ENCODE assay signal across 13 cellular contexts in genomic region chr4:78735697-78736096, GRCh38. TPM values are rescaled to one million over a fixed set of nuclear protein-coding genes. Genes with fewer than 3 reads are reported as not detected.
DNase-seq lines count a peak whose midpoint lies in the region; ATAC-seq, FAIRE-seq and TF ChIP-seq lines count a peak whose summit lies in the region.
"Had no signal": no experiment of that assay in that cellular context is flagged by ENCODE, and none has a peak within 500 bp of the region (broad histone marks: within the 10 kb centered on the region; RNA-seq: fewer than 3 reads in every experiment).

No MANE protein-coding gene starts in this region.

- no peaks in the 10 kb centered on the region for H3F3A ChIP-seq in MM.1S (ENCODE audit: insufficient read depth, low read length)

- DNase-seq in MM.1S (peak; percentile 22), NCI-H1930 (lab: John Stamatoyannopoulos, UW) (no peak), KG1 (lab: John Stamatoyannopoulos, UW) (no peak), mucosa of gallbladder (ENCODE audit: low spot score) (no peak), frontal cortex (ENCODE audit: low spot score in 2 of 2) (no peak)
- DNase-seq: activated CD8-positive, alpha-beta memory T cell treated with anti-CD3 and anti-CD28 coated beads, Interleukin-2, amount 10 ng/mL, durations not matched to agents 7 days and 5 days; colonic mucosa; RPMI8226; uterus had no signal

- H3K9me2 ChIP-seq in MM.1S (replicated peaks; ENCODE audit: insufficient read depth, low read length) = no peaks in the 10 kb centered on the region

- TF ChIP-seq CTCF in MM.1S (IDR thresholded peaks at IDR 0.05; ENCODE audit: low read length) = no peak

- H3K79me2 ChIP-seq in MM.1S (ENCODE audit: low read length) = no peaks in the 10 kb centered on the region
- H3K79me2 ChIP-seq: parathyroid adenoma had no signal

- no peak for FAIRE-seq in frontal cortex (lab: Jason Lieb, UNC)

- no peak overlapping the region for H3K9ac ChIP-seq in MM.1S (ENCODE audit: low read length)
- H3K9ac ChIP-seq: parathyroid adenoma had no signal

- ATAC-seq in GM18498 (IDR thresholded peaks at IDR 0.05; ENCODE audit: unreplicated experiment) = peak; percentile 63
- ATAC-seq in GM19455 (IDR thresholded peaks at IDR 0.05; ENCODE audit: unreplicated experiment) = peak; percentile 64
- peak; percentile 81 for ATAC-seq in HG02938 (IDR thresholded peaks at IDR 0.05; ENCODE audit: unreplicated experiment)
- ATAC-seq: activated CD8-positive, alpha-beta memory T cell treated with anti-CD3 and anti-CD28 coated beads, Interleukin-2, amount 10 ng/mL, durations not matched to agents 7 days and 5 days had no signal

- H3K27ac ChIP-seq in MM.1S (ENCODE audit: low read length) = no peak overlapping the region
- H3K27ac ChIP-seq: colonic mucosa, parathyroid adenoma, uterus had no signal

- no peaks in the 10 kb centered on the region for H4K20me1 ChIP-seq in MM.1S (ENCODE audit: insufficient read depth, low read length)

- no peaks in the 10 kb centered on the region for H3K36me3 ChIP-seq in MM.1S (replicated peaks; ENCODE audit: insufficient read depth, low read length)
- H3K36me3 ChIP-seq: colonic mucosa, uterus had no signal

- H3K4me1 ChIP-seq in MM.1S (ENCODE audit: low read length) = no peaks in the 10 kb centered on the region
- H3K4me1 ChIP-seq: colonic mucosa, parathyroid adenoma, uterus had no signal

- H3K9me3 ChIP-seq in MM.1S (replicated peaks; ENCODE audit: insufficient read depth, low read length) = no peaks in the 10 kb centered on the region
- H3K9me3 ChIP-seq: colonic mucosa, uterus had no signal

- no peak overlapping the region for H3K4me2 ChIP-seq in MM.1S (ENCODE audit: low read depth, low read length)

- H3K4me3 ChIP-seq in MM.1S (ENCODE audit: low read length) = no peak overlapping the region
- H3K4me3 ChIP-seq: colonic mucosa, uterus had no signal

- H3K27me3 ChIP-seq in MM.1S (replicated peaks; ENCODE audit: insufficient read depth, low read length) = no peaks in the 10 kb centered on the region
- H3K27me3 ChIP-seq: colonic mucosa, uterus had no signal

- no peak overlapping the region for H2AFZ ChIP-seq in MM.1S (ENCODE audit: low read length)
- H2AFZ ChIP-seq: parathyroid adenoma had no signal

RNA-seq across cellular contexts. Expression of gene BMP2K, which starts 40.5 kb away (rescaled TPM):
- total RNA-seq in mucosa of gallbladder = 42.0 TPM
- 44.8 TPM for total RNA-seq in frontal cortex
